Comparison of ENCODE assay signal across 8 cellular contexts in the genomic region with DNA sequence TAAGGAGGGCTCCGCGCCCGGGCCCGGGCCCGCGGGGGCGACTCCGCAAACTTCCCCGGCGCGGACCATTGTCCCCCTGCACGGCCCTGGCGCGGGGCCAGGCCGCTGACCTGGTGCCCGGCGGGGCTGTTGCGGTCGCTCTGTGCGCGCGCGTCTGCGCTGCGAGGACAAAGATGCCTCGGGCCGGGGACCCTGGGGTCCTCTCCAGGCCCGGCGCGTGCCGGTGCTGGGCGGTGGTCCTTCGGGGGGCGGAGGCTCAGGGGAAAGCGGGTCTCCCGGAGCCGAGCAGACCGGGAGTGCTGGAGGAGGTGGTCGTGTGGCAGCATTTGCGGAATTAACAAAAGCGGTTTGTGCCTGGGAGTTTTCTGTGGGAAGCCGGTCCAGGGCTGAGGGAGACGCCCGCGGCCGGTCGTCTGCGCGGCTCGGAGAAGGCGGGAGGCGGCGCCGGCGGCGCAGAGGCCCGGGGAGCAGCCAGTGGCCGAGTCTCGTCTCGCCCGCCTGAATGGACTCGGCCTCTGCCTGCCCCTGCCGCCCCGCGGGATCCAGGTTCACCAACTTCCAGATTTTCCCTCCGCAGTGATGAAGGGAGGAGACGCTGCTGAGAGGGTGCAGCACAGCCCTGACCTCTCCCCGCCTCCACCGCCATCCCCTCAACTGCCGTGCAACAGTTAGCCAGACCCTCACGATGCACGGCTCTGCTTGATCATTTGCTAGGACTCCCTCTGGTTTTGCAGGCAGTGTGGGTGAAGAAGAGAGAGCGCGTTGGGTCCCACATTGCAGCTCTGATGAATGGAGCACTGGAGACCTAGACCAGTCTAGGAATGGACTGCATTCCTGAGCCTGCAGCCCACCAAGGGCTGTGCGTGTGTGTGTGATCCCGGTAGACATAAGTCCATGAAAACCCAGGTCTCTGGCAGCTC. TPM values are rescaled to one million over a fixed set of nuclear protein-coding genes. Genes with fewer than 3 reads are reported as not detected.
A peak's percentile ranks its signal among the peaks of the same experiment; 100 is the strongest.
DNase-seq lines count a peak whose midpoint lies in the region; ATAC-seq lines count a peak whose summit lies in the region.

No MANE protein-coding gene starts in this region.

- H3K36me3 ChIP-seq in SK-N-MC (ENCODE audit: insufficient read depth, low read length): no peaks in the 10 kb centered on the region

- ATAC-seq in HG03039 (IDR thresholded peaks at IDR 0.05; ENCODE audit: unreplicated experiment): peak; percentile 5
- peak; percentile 28 for ATAC-seq in left colon
- no peak for ATAC-seq in stimulated activated effector memory CD8-positive, alpha-beta T cell treated with anti-CD3 and anti-CD28 coated beads, Interleukin-12 subunit alpha, Interleukin-12 subunit beta, amount 100 ng/mL, for 72 hours
- ATAC-seq in GM21737 (IDR thresholded peaks at IDR 0.05; ENCODE audit: unreplicated experiment): no peak

- H3K4me3 Mint-ChIP-seq in stimulated activated effector memory CD8-positive, alpha-beta T cell treated with anti-CD3 and anti-CD28 coated beads, Interleukin-12 subunit alpha, Interleukin-12 subunit beta, amount 100 ng/mL, for 72 hours: peak overlapping the region; percentile 85

- H3K27ac ChIP-seq in SK-N-MC: no peak overlapping the region

- intact Hi-C loops in left colon (cut with DNase I, micrococcal nuclease): loop anchor here in 1 of 2 donors (10.0 kb wide), 1 partner anchor 58 kb away; no protein-coding TSS in a partner anchor

- H3K9me3 ChIP-seq in SK-N-MC (ENCODE audit: low read depth, low read length): no peaks in the 10 kb centered on the region

- peaks cover 32% of the 10 kb centered on the region for H3K4me1 Mint-ChIP-seq in stimulated activated effector memory CD8-positive, alpha-beta T cell treated with anti-CD3 and anti-CD28 coated beads, Interleukin-12 subunit alpha, Interleukin-12 subunit beta, amount 100 ng/mL, for 72 hours

- peak; percentile 67 for DNase-seq in DMS 273 (lab: John Stamatoyannopoulos, UW; ENCODE audit: unreplicated experiment)
- DNase-seq in DMS 273 treated with DMSO at 0.1 percent for 48 hours (lab: John Stamatoyannopoulos, UW): no peak
- no peak for DNase-seq in SK-N-MC (ENCODE audit: low read depth, low spot score)
- peak; percentile 38 for DNase-seq in cerebellar cortex (ENCODE audit: low spot score)
- DNase-seq in left colon: peak in 1 of 2 donors; percentile 44
- DNase-seq in stimulated activated effector memory CD8-positive, alpha-beta T cell treated with anti-CD3 and anti-CD28 coated beads, Interleukin-12 subunit alpha, Interleukin-12 subunit beta, amount 100 ng/mL, for 72 hours (ENCODE audit: low spot score in 2 of 2): peak; percentile 11 to 64

- no peaks in the 10 kb centered on the region for H3K9me3 Mint-ChIP-seq in stimulated activated effector memory CD8-positive, alpha-beta T cell treated with anti-CD3 and anti-CD28 coated beads, Interleukin-12 subunit alpha, Interleukin-12 subunit beta, amount 100 ng/mL, for 72 hours

- H3K4me3 ChIP-seq in SK-N-MC: peak overlapping the region; percentile 80

- peak overlapping the region; percentile 69 for H3K27ac Mint-ChIP-seq in stimulated activated effector memory CD8-positive, alpha-beta T cell treated with anti-CD3 and anti-CD28 coated beads, Interleukin-12 subunit alpha, Interleukin-12 subunit beta, amount 100 ng/mL, for 72 hours

- no peaks in the 10 kb centered on the region for H3K36me3 Mint-ChIP-seq in stimulated activated effector memory CD8-positive, alpha-beta T cell treated with anti-CD3 and anti-CD28 coated beads, Interleukin-12 subunit alpha, Interleukin-12 subunit beta, amount 100 ng/mL, for 72 hours

- H3K9ac ChIP-seq in SK-N-MC (ENCODE audit: insufficient read length): peak overlapping the region; percentile 11

RNA-seq across cellular contexts. Expression of gene EFR3B, which starts 0.7 kb away (rescaled TPM):
- 1 to 10 TPM in 1 of 2 donors, under 1 TPM in 1; 0.98 to 2.5 TPM for total RNA-seq in left colon

Comparison
In these comparisons a context has a peak if more than half of its experiments do, and no peak if none do; other contexts are left out.
1. DNase-seq: peak in DMS 273 (single experiment), cerebellar cortex (single experiment) and stimulated activated effector memory CD8-positive, alpha-beta T cell treated with anti-CD3 and anti-CD28 coated beads, Interleukin-12 subunit alpha, Interleukin-12 subunit beta, amount 100 ng/mL, for 72 hours (2 of 2); none in DMS 273 treated with DMSO at 0.1 percent for 48 hours (single experiment) and SK-N-MC (single experiment).
2. ATAC-seq: peak in HG03039 (single experiment) and left colon (single experiment); none in stimulated activated effector memory CD8-positive, alpha-beta T cell treated with anti-CD3 and anti-CD28 coated beads, Interleukin-12 subunit alpha, Interleukin-12 subunit beta, amount 100 ng/mL, for 72 hours (single experiment) and GM21737 (single experiment).